ENCODE assay signal across 1 cellular context in genomic region chr11:120219935-120220746, GRCh38.
TF ChIP-seq lines count a peak whose summit lies in the region.

No MANE protein-coding gene starts in this region.

TF ChIP-seq in H1, 55 proteins besides CTCF, POLR2A, EP300 and RAD21:
- TF ChIP-seq RFX5 (IDR thresholded peaks at IDR 0.05; ENCODE audit: borderline replicate concordance, low read depth, low read length) = no peak
- no peak for TF ChIP-seq CHD7 (IDR thresholded peaks at IDR 0.05; ENCODE audit: insufficient replicate concordance, low read length)
- no peak for TF ChIP-seq CREB1 (IDR thresholded peaks at IDR 0.05)
- TF ChIP-seq RNF2 (IDR thresholded peaks at IDR 0.05; ENCODE audit: borderline replicate concordance, low read depth, low read length, missing control alignments, poor library complexity, severe bottlenecking) = no peak
- TF ChIP-seq ZNF274 (IDR thresholded peaks at IDR 0.05; ENCODE audit: borderline replicate concordance, extremely low read depth, low read length) = no peak
- no peak for TF ChIP-seq CHD1 (IDR thresholded peaks at IDR 0.05; ENCODE audit: low read depth, low read length)
- TF ChIP-seq CEBPB (IDR thresholded peaks at IDR 0.05; ENCODE audit: low read depth, low read length) = no peak
- no peak for TF ChIP-seq KDM1A (IDR thresholded peaks at IDR 0.05; ENCODE audit: borderline replicate concordance, low read length)
- TF ChIP-seq SP1 (IDR thresholded peaks at IDR 0.05; ENCODE audit: low read depth, low read length) = no peak
- TF ChIP-seq TAF7 (optimal IDR thresholded peaks at IDR 0.05; ENCODE audit: borderline replicate concordance, low read depth, low read length) = no peak
- no peak for TF ChIP-seq SIN3A (conservative IDR thresholded peaks at IDR 0.05 in 1 of 2, IDR thresholded peaks at IDR 0.05 in 1 of 2; ENCODE audit: low read depth in 1 of 2, low read length in 2 of 2)
- no peak for TF ChIP-seq PHF8 (conservative IDR thresholded peaks at IDR 0.05; ENCODE audit: low read depth, low read length)
- TF ChIP-seq RXRA (IDR thresholded peaks at IDR 0.05; ENCODE audit: insufficient read depth, low read depth, low read length) = no peak
- TF ChIP-seq NRF1 (IDR thresholded peaks at IDR 0.05; ENCODE audit: low read depth, low read length) = no peak
